Comparison of ENCODE assay signal across 31 cellular contexts in genomic region chr3:185442031-185442430, GRCh38.
"Had no signal": no experiment of that assay in that cellular context is flagged by ENCODE, and none has a peak within 500 bp of the region (broad histone marks: within the 10 kb centered on the region; RNA-seq: fewer than 3 reads in every experiment).

No MANE protein-coding gene starts in this region.

- H3K27ac ChIP-seq: adrenal gland, ascending aorta, body of pancreas, brain microvascular endothelial cell, breast epithelium, cardiac muscle cell had no signal

- H3K9me3 ChIP-seq: adrenal gland, ascending aorta, body of pancreas, breast epithelium had no signal

- H3K4me3 ChIP-seq: adrenal gland, ascending aorta, body of pancreas, breast epithelium, cardiac muscle cell had no signal

- H3K27me3 ChIP-seq: adrenal gland, ascending aorta, body of pancreas, brain microvascular endothelial cell, breast epithelium, cardiac muscle cell had no signal

- DNase-seq: activated effector memory CD4-positive, alpha-beta T cell treated with anti-CD3 and anti-CD28 coated beads, Interleukin-2, amount 50 U/mL, for 16 hours; activated effector memory CD4-positive, alpha-beta T cell treated with Interleukin-2 at 50 U/mL for 16 hours; activated gamma-delta T cell; activated gamma-delta T cell treated with Interleukin-2 at 50 U/mL for 16 hours; activated naive CD4-positive, alpha-beta T cell; activated naive CD4-positive, alpha-beta T cell treated with anti-CD3 and anti-CD28 coated beads for 36 hours; activated naive CD4-positive, alpha-beta T cell treated with anti-CD3 and anti-CD28 coated beads, Interleukin-2, amount 10 ng/mL, durations not matched to agents 7 days and 5 days; activated naive CD4-positive, alpha-beta T cell treated with anti-CD3 and anti-CD28 coated beads, Interleukin-2, amount 50 U/mL, for 16 hours; activated naive CD4-positive, alpha-beta T cell treated with Interleukin-2 at 50 U/mL for 16 hours; activated naive CD8-positive, alpha-beta T cell treated with anti-CD3 and anti-CD28 coated beads for 36 hours; activated naive CD8-positive, alpha-beta T cell treated with anti-CD3 and anti-CD28 coated beads, Interleukin-2, amount 10 ng/mL, durations not matched to agents 7 days and 5 days; activated naive CD8-positive, alpha-beta T cell treated with anti-CD3 and anti-CD28 coated beads, Interleukin-2, amount 50 U/mL, for 24 hours; activated T-cell treated with anti-CD3 and anti-CD28 coated beads, Interleukin-2, amount 50 U/mL, for 1 hour; activated T-cell treated with anti-CD3 and anti-CD28 coated beads, Interleukin-2, amount 50 U/mL, for 24 hours; activated T-cell treated with anti-CD3 and anti-CD28 coated beads, Interleukin-2, amount 50 U/mL, for 4 hours; activated T-cell treated with anti-CD3 and anti-CD28 coated beads, Interleukin-2, amount 50 U/mL, for 48 hours; activated T-cell treated with anti-CD3 and anti-CD28 coated beads, Interleukin-2, amount 50 U/mL, for 72 hours; adrenal gland; amniotic stem cell; amygdala; anterior cingulate cortex; aorta; body of pancreas; brain microvascular endothelial cell; central memory CD4-positive, alpha-beta T cell; cerebellar nuclear complex had no signal

- H3K36me3 ChIP-seq: adrenal gland, brain microvascular endothelial cell, breast epithelium, cardiac muscle cell had no signal

- ATAC-seq: activated naive CD4-positive, alpha-beta T cell treated with anti-CD3 and anti-CD28 coated beads, Interleukin-2, amount 50 U/mL, for 72 hours; activated naive CD8-positive, alpha-beta T cell treated with anti-CD3 and anti-CD28 coated beads, Interleukin-2, amount 50 U/mL, for 24 hours; activated T-cell treated with anti-CD3 and anti-CD28 coated beads, Interleukin-2, amount 50 U/mL, for 4 hours; activated T-cell treated with anti-CD3 and anti-CD28 coated beads, Interleukin-2, amount 50 U/mL, for 72 hours; activated T-helper 17 cell treated with anti-CD3 and anti-CD28 coated beads, Interleukin-2, amount 50 U/mL, for 72 hours; body of pancreas had no signal
